Comparison of ENCODE assay signal across 10 cellular contexts in the genomic region with DNA sequence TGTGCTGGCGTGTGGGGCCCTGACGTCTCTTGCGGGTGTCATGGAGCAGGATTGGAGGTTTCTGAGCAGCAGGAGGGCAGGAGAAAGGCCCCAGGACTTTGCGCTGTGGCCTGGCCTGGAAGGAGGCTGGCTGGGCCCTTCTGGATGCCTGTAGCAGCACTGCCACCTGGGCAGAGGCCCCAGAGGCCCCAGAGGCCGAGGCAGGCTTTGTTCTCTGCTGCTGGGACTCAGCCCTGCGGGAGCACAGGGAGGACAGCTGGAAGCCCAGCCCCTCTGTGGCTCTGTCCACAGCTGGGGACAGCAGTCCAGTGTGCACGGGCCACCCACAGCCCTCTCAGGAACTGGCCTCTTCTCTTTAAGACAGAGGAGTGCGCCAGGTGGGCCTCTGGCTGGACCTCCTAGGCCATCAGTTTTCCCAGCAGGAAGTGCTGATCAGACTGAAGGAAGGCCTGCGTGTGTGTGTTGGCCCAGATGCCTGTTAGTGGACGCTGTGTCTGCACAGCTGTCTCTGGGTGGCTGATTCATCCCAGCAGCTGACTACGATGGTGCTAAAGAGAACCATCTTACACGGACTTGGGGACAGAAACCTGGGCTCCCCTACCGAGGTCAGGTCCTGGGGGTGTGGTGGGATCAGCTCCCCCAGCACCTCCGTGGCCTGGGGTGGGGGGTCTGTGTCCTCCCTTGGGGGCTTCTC. TPM values are rescaled to one million over a fixed set of nuclear protein-coding genes. Genes with fewer than 3 reads are reported as not detected.
DNase-seq lines count a peak whose midpoint lies in the region; ATAC-seq and TF ChIP-seq lines count a peak whose summit lies in the region.
"Had no signal": no experiment of that assay in that cellular context is flagged by ENCODE, and none has a peak within 500 bp of the region (broad histone marks: within the 10 kb centered on the region; RNA-seq: fewer than 3 reads in every experiment).

No MANE protein-coding gene starts in this region.

- H3K36me3 ChIP-seq in transverse colon: peaks cover 0 to 5% (median 0%) of the 10 kb centered on the region in 4 donors

- no peaks in the 10 kb centered on the region for H3K9me3 ChIP-seq in transverse colon
- H3K9me3 ChIP-seq: adrenal gland, prostate gland had no signal

- no peak overlapping the region for H3K4me3 ChIP-seq in transverse colon
- H3K4me3 ChIP-seq: adrenal gland, prostate gland had no signal

- TF ChIP-seq EP300 in transverse colon (IDR thresholded peaks at IDR 0.05; ENCODE audit: low read depth): no peak

- intact Hi-C loops in activated CD4-positive, alpha-beta T cell treated with anti-CD3 and anti-CD28 coated beads, Interleukin-2, amount 10 ng/mL, durations not matched to agents 24 days and 14 days (cut with micrococcal nuclease): loop anchor here (10.0 kb wide), 1 partner anchor 82 kb away; no protein-coding TSS in a partner anchor
- intact Hi-C loops in transverse colon (cut with DNase I; ENCODE audit: low total_unique reads): no loop called here

- H3K4me1 Mint-ChIP-seq in activated CD4-positive, alpha-beta T cell treated with anti-CD3 and anti-CD28 coated beads, Interleukin-2, amount 10 ng/mL, durations not matched to agents 24 days and 14 days: peaks cover 62% of the 10 kb centered on the region

- H3K27ac ChIP-seq in angular gyrus (ENCODE audit: low read depth, low read length) (peak overlapping the region; percentile 33), transverse colon (peak overlapping the region; percentile 5 to 25 (median 14))

- no peak for TF ChIP-seq CTCF in transverse colon (IDR thresholded peaks at IDR 0.05)

- H3K9me3 Mint-ChIP-seq in activated CD4-positive, alpha-beta T cell treated with anti-CD3 and anti-CD28 coated beads, Interleukin-2, amount 10 ng/mL, durations not matched to agents 24 days and 14 days: no peaks in the 10 kb centered on the region

- H3K27me3 Mint-ChIP-seq in activated CD4-positive, alpha-beta T cell treated with anti-CD3 and anti-CD28 coated beads, Interleukin-2, amount 10 ng/mL, durations not matched to agents 24 days and 14 days: no peaks in the 10 kb centered on the region

- H3K4me3 Mint-ChIP-seq in activated CD4-positive, alpha-beta T cell treated with anti-CD3 and anti-CD28 coated beads, Interleukin-2, amount 10 ng/mL, durations not matched to agents 24 days and 14 days: peak overlapping the region; percentile 66

- WGBS in transverse colon (ENCODE audit: low coverage in 1 of 2), 2 donors: 87% methylated on average over 14 of the region's 14 CpGs; no CpG with 5 or more reads in 1 of the 2 donors

- H3K27ac Mint-ChIP-seq in activated CD4-positive, alpha-beta T cell treated with anti-CD3 and anti-CD28 coated beads, Interleukin-2, amount 10 ng/mL, durations not matched to agents 24 days and 14 days: peak overlapping the region; percentile 53

- in situ Hi-C loops in transverse colon (cut with MboI; ENCODE audit: low pct_ligation_motif_present in 1 of 4, low pct_unique_long_range_greater_than_20kb in 1 of 4, low sequenced_read_pairs in 3 of 4): no loop called here

- H3K27me3 ChIP-seq in transverse colon: no peaks in the 10 kb centered on the region
- H3K27me3 ChIP-seq: adrenal gland had no signal

- peaks cover 6 to 33% (median 11%) of the 10 kb centered on the region in 4 donors for H3K4me1 ChIP-seq in transverse colon
- H3K4me1 ChIP-seq: prostate gland had no signal

- ATAC-seq in HG02973 (IDR thresholded peaks at IDR 0.05; ENCODE audit: unreplicated experiment) (no peak), HG03108 (IDR thresholded peaks at IDR 0.05; ENCODE audit: unreplicated experiment) (no peak)

- no peak for DNase-seq in activated CD4-positive, alpha-beta T cell treated with anti-CD3 and anti-CD28 coated beads, Interleukin-2, amount 10 ng/mL, durations not matched to agents 24 days and 14 days
- no peak for DNase-seq in activated CD4-positive, alpha-beta T cell treated with anti-CD3 and anti-CD28 coated beads, Interleukin-2, amount 50 U/mL, for 1 hour
- DNase-seq in iris pigment epithelial cell (ENCODE audit: low read depth) (peak; percentile 84), transverse colon (no peak), HT-29 (ENCODE audit: low spot score) (no peak)

- peaks cover 28% of the 10 kb centered on the region for H3K36me3 Mint-ChIP-seq in activated CD4-positive, alpha-beta T cell treated with anti-CD3 and anti-CD28 coated beads, Interleukin-2, amount 10 ng/mL, durations not matched to agents 24 days and 14 days (ENCODE audit: low read depth)

- TF ChIP-seq POLR2A in transverse colon (IDR thresholded peaks at IDR 0.05): no peak

RNA-seq across cellular contexts. Expression of gene ZNF750, which starts 26.8 kb away (rescaled TPM):
- total RNA-seq in activated CD4-positive, alpha-beta T cell treated with anti-CD3 and anti-CD28 coated beads, Interleukin-2, amount 10 ng/mL, durations not matched to agents 24 days and 14 days: not detected in 2 replicates
- total RNA-seq in transverse colon: not detected
- 0.05 TPM in 1 of 2 replicates, not detected in the other for total RNA-seq in HT-29 (2014; rRNA removed; shearing (Covaris generic))
